In the genomic region with DNA sequence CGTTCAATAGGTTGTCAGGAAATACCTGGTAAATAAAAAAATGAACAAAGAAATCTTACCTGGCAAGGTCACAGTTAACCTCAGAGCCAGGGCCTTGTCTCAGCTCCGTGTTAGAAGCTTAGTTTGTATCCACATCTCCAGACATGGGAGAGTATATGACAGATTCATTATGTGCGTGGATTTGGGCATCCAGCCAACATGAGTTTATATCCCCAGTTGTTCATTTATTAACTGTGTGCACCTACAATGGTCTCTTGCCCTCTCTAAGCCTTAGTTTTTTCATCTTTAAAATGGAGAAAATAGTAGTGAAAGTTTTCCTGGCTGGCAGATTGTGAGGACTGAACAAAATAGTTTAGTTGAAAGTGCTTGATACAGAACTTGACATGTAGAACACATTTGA, we compare ENCODE assay signal across 18 cellular contexts.
"Had no signal": no experiment of that assay in that cellular context is flagged by ENCODE, and none has a peak within 500 bp of the region (broad histone marks: within the 10 kb centered on the region; RNA-seq: fewer than 3 reads in every experiment).

No MANE protein-coding gene starts in this region.

- H3K27ac ChIP-seq: left ventricle myocardium inferior, sigmoid colon, testis had no signal

- DNase-seq: activated CD4-positive, alpha-beta T cell treated with anti-CD3 and anti-CD28 coated beads, Interleukin-2, amount 50 U/mL, for 4 hours; activated CD8-positive, alpha-beta memory T cell treated with anti-CD3 and anti-CD28 coated beads for 24 hours; activated CD8-positive, alpha-beta memory T cell treated with anti-CD3 and anti-CD28 coated beads, Interleukin-2, amount 50 U/mL, for 4 hours; activated T-cell treated with anti-CD3 and anti-CD28 coated beads, Interleukin-2, amount 50 U/mL, for 24 hours; aorta; caudate nucleus; effector CD4-positive, alpha-beta T cell; erythroblast; foreskin fibroblast; left ventricle myocardium inferior; midbrain; natural killer cell; retina; sigmoid colon; stimulated activated CD4-positive, alpha-beta T cell treated with anti-CD3 and anti-CD28 coated beads, Interleukin-2, amount 100 ng/mL, for 48 hours; stimulated activated naive CD4-positive, alpha-beta T cell; T-helper 9 cell; testis had no signal

- H3K4me3 ChIP-seq: left ventricle myocardium inferior, sigmoid colon, testis had no signal

- H3K9me3 ChIP-seq: left ventricle myocardium inferior, sigmoid colon, testis had no signal

- H3K27me3 ChIP-seq: sigmoid colon, testis had no signal

- H3K36me3 ChIP-seq: left ventricle myocardium inferior, sigmoid colon had no signal

- H3K4me1 ChIP-seq: left ventricle myocardium inferior, sigmoid colon, testis had no signal
